21 cellular contexts compared by ENCODE assay signal in the genomic region with DNA sequence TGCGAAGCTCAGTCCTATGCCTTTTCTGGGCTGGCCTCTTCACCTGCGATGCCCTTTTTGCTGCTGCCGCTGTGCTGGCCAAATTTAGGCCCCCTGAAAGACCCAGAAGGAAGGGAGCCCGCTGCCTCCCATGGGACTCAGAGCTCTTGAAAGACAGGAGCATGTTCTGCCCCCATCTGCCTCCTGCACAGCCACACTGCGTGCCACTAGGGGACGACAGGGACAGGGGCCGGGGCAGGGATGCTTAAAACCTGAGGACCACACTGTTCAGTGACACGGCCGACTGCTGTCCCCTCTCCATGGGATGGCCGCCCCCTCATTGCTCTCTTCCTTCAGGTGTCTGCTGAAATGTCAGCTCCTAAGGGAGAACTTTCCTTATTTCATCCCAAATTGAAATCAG.
DNase-seq lines count a peak whose midpoint lies in the region; ATAC-seq, FAIRE-seq and TF ChIP-seq lines count a peak whose summit lies in the region.
"Had no signal": no experiment of that assay in that cellular context is flagged by ENCODE, and none has a peak within 500 bp of the region (broad histone marks: within the 10 kb centered on the region; RNA-seq: fewer than 3 reads in every experiment).

No MANE protein-coding gene starts in this region.

- intact Hi-C loops in activated CD4-positive, alpha-beta memory T cell treated with anti-CD3 and anti-CD28 coated beads for 36 hours (cut with micrococcal nuclease): no loop called here
- intact Hi-C loops in K562 (cut with micrococcal nuclease): no loop called here

- peak in 1 of 3 experiments; percentile 12; a peak in 1 of 6 replicates for TF ChIP-seq CTCF in K562 (IDR thresholded peaks at IDR 0.05 in 2 of 3, conservative IDR thresholded peaks at IDR 0.05 in 1 of 3; ENCODE audit: insufficient read depth in 2 of 3, low read depth in 1 of 3, low read length in 3 of 3)
- peak; percentile 47 for TF ChIP-seq CTCF in osteoblast (IDR thresholded peaks at IDR 0.05; ENCODE audit: extremely low read depth, low read depth, low read length)

- no peaks in the 10 kb centered on the region; a peak in 1 of 5 replicates for H3K4me1 ChIP-seq in K562 (replicated peaks in 1 of 2; ENCODE audit: control insufficient read depth in 2 of 2, insufficient read depth in 2 of 2, low read length in 2 of 2)
- peaks cover 32% of the 10 kb centered on the region for H3K4me1 ChIP-seq in osteoblast (ENCODE audit: insufficient read depth, low read length)
- H3K4me1 ChIP-seq: heart right ventricle had no signal

- H3K4me3 ChIP-seq in K562 (no peak overlapping the region), osteoblast (ENCODE audit: insufficient read depth, low read length) (no peak overlapping the region)
- H3K4me3 ChIP-seq: heart right ventricle, mucosa of descending colon, ovary, vagina had no signal

- peak; percentile 13 for DNase-seq in activated CD4-positive, alpha-beta memory T cell treated with anti-CD3 and anti-CD28 coated beads for 36 hours
- no peak for DNase-seq in activated CD4-positive, alpha-beta memory T cell treated with anti-CD3 and anti-CD28 coated beads, Interleukin-2, amount 10 ng/mL, durations not matched to agents 7 days and 5 days
- DNase-seq in KBM-7 (peak; percentile 48), K562 (ENCODE audit: extremely low read depth in 1 of 4, low spot score in 3 of 4) (no peak), osteoblast (ENCODE audit: insufficient read length, low spot score, missing footprints) (peak; percentile 92), NCI-H345 (lab: John Stamatoyannopoulos, UW) (no peak)
- no peak for DNase-seq in stimulated activated naive CD8-positive, alpha-beta T cell treated with anti-CD3 and anti-CD28 coated beads, Interleukin-15, Interleukin-2, amounts not matched to agents 100 U/mL and 50 U/mL, for 24 hours
- no peak for DNase-seq in activated CD4-positive, CD25-positive, alpha-beta regulatory T cell (lab: John Stamatoyannopoulos, UW)
- DNase-seq: ACHN; central memory CD4-positive, alpha-beta T cell; DMS53; heart right ventricle; left cardiac atrium; MM.1S; ovary; small intestine had no signal

- POLR2A ChIA-PET in activated CD4-positive, alpha-beta memory T cell treated with anti-CD3 and anti-CD28 coated beads for 36 hours (lab: Charles Lee): no interaction called here
- POLR2A ChIA-PET in activated CD4-positive, alpha-beta memory T cell treated with anti-CD3 and anti-CD28 coated beads, Interleukin-2, amount 10 ng/mL, durations not matched to agents 7 days and 5 days (lab: Charles Lee): no interaction called here
- POLR2A ChIA-PET in K562 (lab: Yijun Ruan, JAX): no interaction called here

- H3K36me3 Mint-ChIP-seq in activated CD4-positive, alpha-beta memory T cell treated with anti-CD3 and anti-CD28 coated beads for 36 hours: no peaks in the 10 kb centered on the region
- no peaks in the 10 kb centered on the region for H3K36me3 Mint-ChIP-seq in activated CD4-positive, alpha-beta memory T cell treated with anti-CD3 and anti-CD28 coated beads, Interleukin-2, amount 10 ng/mL, durations not matched to agents 7 days and 5 days (ENCODE audit: low read depth)
- H3K36me3 Mint-ChIP-seq: activated naive CD8-positive, alpha-beta T cell had no signal

- no peaks in the 10 kb centered on the region; the same call in 1 of the 2 replicates for H4K20me1 ChIP-seq in K562 (replicated peaks; ENCODE audit: control insufficient read depth, insufficient read depth, low read length)
- peaks cover 66% of the 10 kb centered on the region for H4K20me1 ChIP-seq in osteoblast (ENCODE audit: insufficient read depth, low read length)

- no peaks in the 10 kb centered on the region for H3K9me3 ChIP-seq in K562 (replicated peaks; ENCODE audit: control insufficient read depth, insufficient read depth, low read depth, low read length)
- H3K9me3 ChIP-seq in osteoblast (ENCODE audit: low read depth, low read length): no peaks in the 10 kb centered on the region
- H3K9me3 ChIP-seq: heart right ventricle, mucosa of descending colon, ovary, vagina had no signal

- in situ Hi-C loops in KBM-7 (cut with MboI; ENCODE audit: low pct_unique_long_range_greater_than_20kb, low sequenced_read_pairs) (no loop called here), K562 (cut with MboI) (no loop called here)

- WGBS in K562 (ENCODE audit: insufficient coverage, low coverage, missing lambda C conversion rate): 6% methylated on average over 9 of the region's 10 CpGs

- no peak for TF ChIP-seq POLR2A in K562 (conservative IDR thresholded peaks at IDR 0.05)

- TF ChIP-seq RAD21 in K562 (CRISPR knock-in tag; conservative IDR thresholded peaks at IDR 0.05 in 1 of 2, IDR thresholded peaks at IDR 0.05 in 1 of 2): no peak

- no peaks in the 10 kb centered on the region for H3K4me1 Mint-ChIP-seq in activated CD4-positive, alpha-beta memory T cell treated with anti-CD3 and anti-CD28 coated beads for 36 hours (ENCODE audit: low read depth)
- H3K4me1 Mint-ChIP-seq in activated CD4-positive, alpha-beta memory T cell treated with anti-CD3 and anti-CD28 coated beads, Interleukin-2, amount 10 ng/mL, durations not matched to agents 7 days and 5 days: no peaks in the 10 kb centered on the region

- H3K27me3 ChIP-seq in K562 (ENCODE audit: control insufficient read depth in 2 of 2, insufficient read depth in 2 of 2, low read length in 2 of 2): peaks cover 3 to 43% of the 10 kb centered on the region in 2 experiments; a peak in 4 of 5 replicates
- no peaks in the 10 kb centered on the region for H3K27me3 ChIP-seq in osteoblast (ENCODE audit: insufficient read depth, low read length)
- H3K27me3 ChIP-seq: ovary, vagina had no signal

- no peaks in the 10 kb centered on the region for H3K9me3 Mint-ChIP-seq in activated CD4-positive, alpha-beta memory T cell treated with anti-CD3 and anti-CD28 coated beads for 36 hours
- H3K9me3 Mint-ChIP-seq in activated CD4-positive, alpha-beta memory T cell treated with anti-CD3 and anti-CD28 coated beads, Interleukin-2, amount 10 ng/mL, durations not matched to agents 7 days and 5 days: no peaks in the 10 kb centered on the region
- H3K9me3 Mint-ChIP-seq: stimulated activated naive CD8-positive, alpha-beta T cell treated with anti-CD3 and anti-CD28 coated beads, Interleukin-15, Interleukin-2, amounts not matched to agents 100 ng/mL and 50 ng/mL, for 24 hours had no signal

- CTCF ChIA-PET in activated CD4-positive, alpha-beta memory T cell treated with anti-CD3 and anti-CD28 coated beads for 36 hours (lab: Charles Lee): no interaction called here
- CTCF ChIA-PET in activated CD4-positive, alpha-beta memory T cell treated with anti-CD3 and anti-CD28 coated beads, Interleukin-2, amount 10 ng/mL, durations not matched to agents 7 days and 5 days (lab: Charles Lee): no interaction called here
- CTCF ChIA-PET in K562 (lab: Yijun Ruan, JAX; ENCODE audit: low intra/inter-chr PET ratio): no interaction called here

- TF ChIP-seq EP300 in K562 (IDR thresholded peaks at IDR 0.05; ENCODE audit: low read length): no peak

- no peak overlapping the region for H3K9ac ChIP-seq in K562 (ENCODE audit: insufficient read depth in 1 of 2, low read depth in 2 of 2, low read length in 2 of 2)

- H3K27ac ChIP-seq in K562 (ENCODE audit: extremely low read depth, low read depth, low read length) (no peak overlapping the region), osteoblast (ENCODE audit: low read depth, low read length) (no peak overlapping the region)
- H3K27ac ChIP-seq: heart right ventricle, ovary, vagina had no signal

- H3K79me2 ChIP-seq in K562 (ENCODE audit: control insufficient read depth, insufficient read depth, low read length) (no peaks in the 10 kb centered on the region), osteoblast (ENCODE audit: insufficient read depth, low read length) (peaks cover 86% of the 10 kb centered on the region)

- no TSS peak for BruUV-seq in K562 (replicated peaks; lab: Mats Ljungman, UMichigan)

- H3K36me3 ChIP-seq in K562 (ENCODE audit: control insufficient read depth, insufficient read depth, low read length) (no peaks in the 10 kb centered on the region), osteoblast (ENCODE audit: insufficient read depth, low read length) (peaks cover 9% of the 10 kb centered on the region)
- H3K36me3 ChIP-seq: heart right ventricle, ovary, vagina had no signal

- no peak overlapping the region for H3K4me3 Mint-ChIP-seq in activated CD4-positive, alpha-beta memory T cell treated with anti-CD3 and anti-CD28 coated beads for 36 hours
- no peak overlapping the region for H3K4me3 Mint-ChIP-seq in activated CD4-positive, alpha-beta memory T cell treated with anti-CD3 and anti-CD28 coated beads, Interleukin-2, amount 10 ng/mL, durations not matched to agents 7 days and 5 days
- H3K4me3 Mint-ChIP-seq: activated naive CD8-positive, alpha-beta T cell; stimulated activated naive CD8-positive, alpha-beta T cell treated with anti-CD3 and anti-CD28 coated beads, Interleukin-15, Interleukin-2, amounts not matched to agents 100 ng/mL and 50 ng/mL, for 24 hours had no signal

- H3K4me2 ChIP-seq in K562 (ENCODE audit: insufficient read depth, low read length) (no peak overlapping the region), osteoblast (ENCODE audit: insufficient read depth, low read length) (no peak overlapping the region)

- 0 out of 3 replicates have a peak, but pooled peaks have one; percentile 38 for ATAC-seq in K562
- no peak for ATAC-seq in stimulated activated naive CD8-positive, alpha-beta T cell treated with anti-CD3 and anti-CD28 coated beads, Interleukin-15, Interleukin-2, amounts not matched to agents 100 U/mL and 50 U/mL, for 24 hours
- ATAC-seq: heart right ventricle, left cardiac atrium, mucosa of descending colon had no signal

- H2AFZ ChIP-seq in K562 (ENCODE audit: low read depth, low read length) (no peak overlapping the region), osteoblast (ENCODE audit: low read length) (no peak overlapping the region)

- no peak for FAIRE-seq in K562 (lab: Jason Lieb, UNC)
- FAIRE-seq: GM12891, small intestine had no signal

- H3K27me3 Mint-ChIP-seq in activated CD4-positive, alpha-beta memory T cell treated with anti-CD3 and anti-CD28 coated beads for 36 hours: no peaks in the 10 kb centered on the region
- H3K27me3 Mint-ChIP-seq in activated CD4-positive, alpha-beta memory T cell treated with anti-CD3 and anti-CD28 coated beads, Interleukin-2, amount 10 ng/mL, durations not matched to agents 7 days and 5 days: no peaks in the 10 kb centered on the region
- H3K27me3 Mint-ChIP-seq: activated naive CD8-positive, alpha-beta T cell; stimulated activated naive CD8-positive, alpha-beta T cell treated with anti-CD3 and anti-CD28 coated beads, Interleukin-15, Interleukin-2, amounts not matched to agents 100 ng/mL and 50 ng/mL, for 24 hours had no signal

- no peaks in the 10 kb centered on the region for H3K9me1 ChIP-seq in K562 (ENCODE audit: control insufficient read depth, insufficient read depth, low read length)

- no peak overlapping the region for H3K27ac Mint-ChIP-seq in activated CD4-positive, alpha-beta memory T cell treated with anti-CD3 and anti-CD28 coated beads for 36 hours
- no peak overlapping the region for H3K27ac Mint-ChIP-seq in activated CD4-positive, alpha-beta memory T cell treated with anti-CD3 and anti-CD28 coated beads, Interleukin-2, amount 10 ng/mL, durations not matched to agents 7 days and 5 days
- H3K27ac Mint-ChIP-seq: activated naive CD8-positive, alpha-beta T cell; stimulated activated naive CD8-positive, alpha-beta T cell treated with anti-CD3 and anti-CD28 coated beads, Interleukin-15, Interleukin-2, amounts not matched to agents 100 ng/mL and 50 ng/mL, for 24 hours had no signal

Comparison
In these comparisons a context has a peak if more than half of its experiments do, and no peak if none do; other contexts are left out.
1. DNase-seq: peak in activated CD4-positive, alpha-beta memory T cell treated with anti-CD3 and anti-CD28 coated beads for 36 hours (single experiment), KBM-7 (single experiment) and osteoblast (single experiment); none in activated CD4-positive, alpha-beta memory T cell treated with anti-CD3 and anti-CD28 coated beads, Interleukin-2, amount 10 ng/mL, durations not matched to agents 7 days and 5 days (single experiment), K562 (0 of 4), stimulated activated naive CD8-positive, alpha-beta T cell treated with anti-CD3 and anti-CD28 coated beads, Interleukin-15, Interleukin-2, amounts not matched to agents 100 U/mL and 50 U/mL, for 24 hours (single experiment), NCI-H345 (single experiment) and activated CD4-positive, CD25-positive, alpha-beta regulatory T cell (0 of 4).